In genomic region chr15:30816430-30816829, GRCh38 we compare ENCODE assay signal across 25 cellular contexts.
"Had no signal": no experiment of that assay in that cellular context is flagged by ENCODE, and none has a peak within 500 bp of the region (broad histone marks: within the 10 kb centered on the region; RNA-seq: fewer than 3 reads in every experiment).

No MANE protein-coding gene starts in this region.

- H3K9me3 ChIP-seq: esophagus squamous epithelium, gastroesophageal sphincter, neutrophil, pancreas, psoas muscle, SK-N-SH, stomach, suprapubic skin, tibial nerve, uterus had no signal

- H3K9ac ChIP-seq: SK-N-SH had no signal

- H3K4me3 Mint-ChIP-seq: activated CD4-positive, alpha-beta memory T cell treated with anti-CD3 and anti-CD28 coated beads for 36 hours; activated CD4-positive, alpha-beta T cell treated with anti-CD3 and anti-CD28 coated beads for 36 hours; activated CD8-positive, alpha-beta memory T cell treated with anti-CD3 and anti-CD28 coated beads, Interleukin-2, amount 10 ng/mL, durations not matched to agents 7 days and 5 days; natural killer cell had no signal

- DNase-seq: activated CD4-positive, alpha-beta memory T cell treated with anti-CD3 and anti-CD28 coated beads for 36 hours; activated CD4-positive, alpha-beta T cell treated with anti-CD3 and anti-CD28 coated beads for 36 hours; activated CD8-positive, alpha-beta memory T cell treated with anti-CD3 and anti-CD28 coated beads, Interleukin-2, amount 10 ng/mL, durations not matched to agents 7 days and 5 days; activated gamma-delta T cell; activated T-cell treated with anti-CD3 and anti-CD28 coated beads for 4 hours; cerebellar nuclear complex; esophagus squamous epithelium; head of caudate nucleus; islet precursor cell; left cardiac atrium; mesenchymal stem cell; natural killer cell; pancreas; psoas muscle; right cardiac atrium; SK-N-SH; stimulated activated CD4-positive, alpha-beta T cell treated with anti-CD3 and anti-CD28 coated beads, Interleukin-4, amount 100 ng/mL, for 4 hours; stomach; T-helper 9 cell; uterus had no signal

- H3K36me3 Mint-ChIP-seq: activated CD4-positive, alpha-beta memory T cell treated with anti-CD3 and anti-CD28 coated beads for 36 hours; activated CD8-positive, alpha-beta memory T cell treated with anti-CD3 and anti-CD28 coated beads, Interleukin-2, amount 10 ng/mL, durations not matched to agents 7 days and 5 days; natural killer cell had no signal

- H3K36me3 ChIP-seq: esophagus squamous epithelium, gastroesophageal sphincter, neutrophil, pancreas, stomach, suprapubic skin, tibial nerve, uterus had no signal

- H3K4me1 ChIP-seq: esophagus squamous epithelium, gastroesophageal sphincter, pancreas, psoas muscle, stomach, suprapubic skin, tibial nerve, uterus had no signal

- H3K4me2 ChIP-seq: SK-N-SH had no signal

- H3K9me3 Mint-ChIP-seq: natural killer cell had no signal

- H3K27me3 ChIP-seq: esophagus squamous epithelium, gastroesophageal sphincter, neutrophil, pancreas, stomach, suprapubic skin, tibial nerve, uterus had no signal

- H3K27me3 Mint-ChIP-seq: activated CD4-positive, alpha-beta T cell treated with anti-CD3 and anti-CD28 coated beads for 36 hours had no signal

- H3K27ac Mint-ChIP-seq: activated CD4-positive, alpha-beta memory T cell treated with anti-CD3 and anti-CD28 coated beads for 36 hours; activated CD4-positive, alpha-beta T cell treated with anti-CD3 and anti-CD28 coated beads for 36 hours; activated CD8-positive, alpha-beta memory T cell treated with anti-CD3 and anti-CD28 coated beads, Interleukin-2, amount 10 ng/mL, durations not matched to agents 7 days and 5 days; natural killer cell had no signal

- H3K4me3 ChIP-seq: coronary artery, esophagus squamous epithelium, gastroesophageal sphincter, pancreas, psoas muscle, stomach, suprapubic skin, tibial nerve, uterus had no signal

- H3K4me1 Mint-ChIP-seq: activated CD4-positive, alpha-beta T cell treated with anti-CD3 and anti-CD28 coated beads for 36 hours; activated CD8-positive, alpha-beta memory T cell treated with anti-CD3 and anti-CD28 coated beads, Interleukin-2, amount 10 ng/mL, durations not matched to agents 7 days and 5 days had no signal

- ATAC-seq: activated CD4-positive, alpha-beta T cell treated with anti-CD3 and anti-CD28 coated beads for 36 hours; activated CD8-positive, alpha-beta memory T cell treated with anti-CD3 and anti-CD28 coated beads, Interleukin-2, amount 10 ng/mL, durations not matched to agents 7 days and 5 days; gastroesophageal sphincter; left cardiac atrium; natural killer cell; pancreas; psoas muscle; right cardiac atrium had no signal

- H3K27ac ChIP-seq: coronary artery, esophagus squamous epithelium, gastroesophageal sphincter, neutrophil, pancreas, psoas muscle, stomach, suprapubic skin, tibial nerve, uterus had no signal
